6 cellular contexts compared by ENCODE assay signal in genomic region chr10:23187155-23187554, GRCh38. TPM values are rescaled to one million over a fixed set of nuclear protein-coding genes. Genes with fewer than 3 reads are reported as not detected.
"Had no signal": no experiment of that assay in that cellular context is flagged by ENCODE, and none has a peak within 500 bp of the region (broad histone marks: within the 10 kb centered on the region; RNA-seq: fewer than 3 reads in every experiment).

No MANE protein-coding gene starts in this region.

- H3K4me3 Mint-ChIP-seq: H9, IgD-negative memory B cell had no signal

- H3K27ac Mint-ChIP-seq: H9 had no signal

- H3K36me3 Mint-ChIP-seq: IgD-negative memory B cell had no signal

- DNase-seq: GOT3, H9, HCEC 1CT, KBM-7 had no signal

RNA-seq across cellular contexts. Expression of gene PTF1A, which starts 5.0 kb away (rescaled TPM):
- total RNA-seq: H9, HT-29 had no signal
- polyA plus RNA-seq: IgD-negative memory B cell had no signal
